9 cellular contexts compared by ENCODE assay signal in genomic region chr14:97177016-97177415, GRCh38.
DNase-seq lines count a peak whose midpoint lies in the region; ATAC-seq, FAIRE-seq and TF ChIP-seq lines count a peak whose summit lies in the region.
"Had no signal": no experiment of that assay in that cellular context is flagged by ENCODE, and none has a peak within 500 bp of the region (broad histone marks: within the 10 kb centered on the region; RNA-seq: fewer than 3 reads in every experiment).

No MANE protein-coding gene starts in this region.

- intact Hi-C loops in GM12878 (cut with micrococcal nuclease; ENCODE audit: unreplicated experiment), result loop anchor here (5.0 to 10.0 kb wide), 2 partner anchors 95 to 208 kb away; no protein-coding TSS in a partner anchor
- intact Hi-C loops in vagina (cut with DNase I), result no loop called here
- intact Hi-C loops in thyroid gland (cut with DNase I), result no loop called here

- peak; percentile 53 for TF ChIP-seq RAD21 in GM12878 (IDR thresholded peaks at IDR 0.05; ENCODE audit: insufficient read depth, low read depth, low read length)

- DNase-seq in AG09309 (ENCODE audit: low read depth) (no peak), GM13976 (ENCODE audit: low spot score) (peak; percentile 18), NCI-H524 treated with DMSO at 0.1 percent for 48 hours (lab: John Stamatoyannopoulos, UW) (peak; percentile 44), GM12878 (ENCODE audit: low read depth, low spot score) (no peak), vagina (ENCODE audit: extremely low spot score in 2 of 2) (no peak), osteocyte (ENCODE audit: extremely low spot score, unreplicated experiment) (no peak), thyroid gland (no peak)

- TF ChIP-seq POLR2A in GM12878 (IDR thresholded peaks at IDR 0.05; ENCODE audit: low read depth, low read length) (no peak), vagina (IDR thresholded peaks at IDR 0.05) (no peak), thyroid gland (IDR thresholded peaks at IDR 0.05) (no peak)

- in situ Hi-C loops in GM13976 (cut with MboI; ENCODE audit: low sequenced_read_pairs, unreplicated experiment), result no loop called here
- in situ Hi-C loops in GM12878 (cut with MboI), result no loop called here

- no peak overlapping the region for H3K4me2 ChIP-seq in GM12878 (ENCODE audit: control insufficient read depth, insufficient read depth)

- no peak overlapping the region for H3K4me3 Mint-ChIP-seq in osteocyte (ENCODE audit: unreplicated experiment)

- H3K36me3 Mint-ChIP-seq in osteocyte (ENCODE audit: unreplicated experiment), result no peaks in the 10 kb centered on the region

- H3K9ac ChIP-seq in GM12878 (ENCODE audit: control insufficient read depth, insufficient read depth, low read length), result no peak overlapping the region

- H3K9me3 Mint-ChIP-seq in osteocyte (ENCODE audit: unreplicated experiment), result peaks cover 6% of the 10 kb centered on the region

- ATAC-seq in GM12878 (peak; percentile 82), HG02973 (IDR thresholded peaks at IDR 0.05; ENCODE audit: unreplicated experiment) (no peak)

- POLR2A ChIA-PET in GM12878 (lab: Charles Lee), result no interaction called here

- TF ChIP-seq CTCF in AG09309 (IDR thresholded peaks at IDR 0.05; ENCODE audit: control insufficient read depth, insufficient read depth, low read depth, low read length, missing control alignments) (peak; percentile 14), GM13976 (IDR thresholded peaks at IDR 0.05; ENCODE audit: borderline replicate concordance, control extremely low read depth, extremely low read depth, insufficient read depth, missing control alignments) (peak; percentile 30), GM12878 (IDR thresholded peaks at IDR 0.05 in 2 of 3, conservative IDR thresholded peaks at IDR 0.05 in 1 of 3; ENCODE audit: control insufficient read depth in 2 of 3, extremely low read depth in 1 of 3, insufficient read depth in 1 of 3, low read depth in 3 of 3, low read length in 3 of 3) (peak; percentile 8 to 41 (median 27); a peak in 3 of 6 replicates), vagina (IDR thresholded peaks at IDR 0.05) (no peak), osteocyte (IDR thresholded peaks at IDR 0.05) (no peak), thyroid gland (IDR thresholded peaks at IDR 0.05) (no peak)

- under 1% methylated on average over 6 of the region's 6 CpGs for WGBS in GM12878 (ENCODE audit: insufficient coverage, insufficient replicate concordance, low lambda C conversion rate, missing lambda C conversion rate)
- WGBS in thyroid gland, 2 donors, result 60 to 65% methylated on average over 6 of the region's 6 CpGs

- no peaks in the 10 kb centered on the region for H4K20me1 ChIP-seq in GM12878 (ENCODE audit: control insufficient read depth, insufficient read depth)

- peaks cover 4% of the 10 kb centered on the region; the same call in 1 of the 2 replicates for H3K4me1 ChIP-seq in GM12878 (ENCODE audit: control insufficient read depth, insufficient read depth, low read length)
- no peaks in the 10 kb centered on the region for H3K4me1 ChIP-seq in vagina
- H3K4me1 ChIP-seq in thyroid gland, result no peaks in the 10 kb centered on the region
- H3K4me1 ChIP-seq: adrenal gland had no signal

- no peaks in the 10 kb centered on the region for H3K36me3 ChIP-seq in GM12878 (ENCODE audit: control insufficient read depth in 2 of 2, insufficient read depth in 2 of 2, low read length in 1 of 2)
- no peaks in the 10 kb centered on the region for H3K36me3 ChIP-seq in vagina
- no peaks in the 10 kb centered on the region for H3K36me3 ChIP-seq in thyroid gland
- H3K36me3 ChIP-seq: adrenal gland had no signal

- H3K79me2 ChIP-seq in GM12878 (ENCODE audit: control insufficient read depth, insufficient read depth, low read length), result no peaks in the 10 kb centered on the region

- peaks cover 4% of the 10 kb centered on the region; the same call in 2 of the 3 replicates for H3K9me3 ChIP-seq in GM12878 (replicated peaks; ENCODE audit: control insufficient read depth, insufficient read depth, low read length)
- H3K9me3 ChIP-seq in vagina, result no peaks in the 10 kb centered on the region
- H3K9me3 ChIP-seq in thyroid gland, result no peaks in the 10 kb centered on the region
- H3K9me3 ChIP-seq: adrenal gland had no signal

- no peak overlapping the region for H2AFZ ChIP-seq in GM12878 (ENCODE audit: control insufficient read depth, low read depth, low read length)

- H3K27me3 Mint-ChIP-seq in osteocyte (ENCODE audit: unreplicated experiment), result no peaks in the 10 kb centered on the region

- H3K27ac ChIP-seq in GM12878 (ENCODE audit: control insufficient read depth, insufficient read depth) (no peak overlapping the region), vagina (no peak overlapping the region), thyroid gland (no peak overlapping the region)
- H3K27ac ChIP-seq: adrenal gland had no signal

- SMC1A ChIA-PET in GM12878 (lab: Charles Lee; ENCODE audit: uncharacterized antibody, unreplicated experiment), result interaction anchor here (0.7 to 1.7 kb wide), 5 partner anchors 37 to 409 kb away, joined by 3 to 4 read pairs (median 3); no protein-coding TSS in a partner anchor

- BruUV-seq in GM12878 (replicated peaks; lab: Mats Ljungman, UMichigan), result no TSS peak

- H3K27me3 ChIP-seq in GM12878 (replicated peaks in 1 of 2; ENCODE audit: control insufficient read depth in 2 of 2, insufficient read depth in 2 of 2, low read length in 1 of 2) (no peaks in the 10 kb centered on the region), vagina (no peaks in the 10 kb centered on the region), thyroid gland (no peaks in the 10 kb centered on the region)
- H3K27me3 ChIP-seq: adrenal gland had no signal

- CTCF ChIA-PET in GM12878 (lab: Yijun Ruan, JAX), result interaction anchor here (0.6 to 1.8 kb wide), 6 partner anchors 8 to 688 kb away, joined by 3 to 5 read pairs (median 4); no protein-coding TSS in a partner anchor

- no peak for FAIRE-seq in GM12878 (lab: Jason Lieb, UNC)

- TF ChIP-seq EP300 in GM12878 (IDR thresholded peaks at IDR 0.05; ENCODE audit: borderline replicate concordance in 1 of 2, control insufficient read depth in 1 of 2, low read depth in 2 of 2, low read length in 2 of 2), result no peak

- RAD21 ChIA-PET in GM12878 (lab: Charles Lee; ENCODE audit: unreplicated experiment), result interaction anchor here (1.0 to 1.4 kb wide), 3 partner anchors 12 to 211 kb away, joined by 3 read pairs; no protein-coding TSS in a partner anchor

- no peaks in the 10 kb centered on the region for H3K4me1 Mint-ChIP-seq in osteocyte (ENCODE audit: unreplicated experiment)

- H3K4me3 ChIP-seq in AG09309 (ENCODE audit: control insufficient read depth, low read depth, low read length) (no peak overlapping the region), GM12878 (no peak overlapping the region), vagina (no peak overlapping the region), thyroid gland (replicated peaks in 1 of 3) (no peak overlapping the region)
- H3K4me3 ChIP-seq: adrenal gland had no signal

- no peak overlapping the region for H3K27ac Mint-ChIP-seq in osteocyte (ENCODE audit: unreplicated experiment)

TF ChIP-seq in GM12878, 131 proteins besides CTCF, POLR2A, EP300 and RAD21:
- TF ChIP-seq POLR2AphosphoS5 (IDR thresholded peaks at IDR 0.05; ENCODE audit: low read length) (no peak), SMC3 (IDR thresholded peaks at IDR 0.05; ENCODE audit: borderline replicate concordance, low read length) (peak; percentile 46)
TF ChIP-seq in GM12878: peak in this region for 1.

Comparison
In these comparisons a context has a peak if more than half of its experiments do, and no peak if none do; other contexts are left out.
1. DNase-seq: peak in GM13976 (single experiment) and NCI-H524 treated with DMSO at 0.1 percent for 48 hours (single experiment); none in AG09309 (single experiment), GM12878 (single experiment), vagina (0 of 2), osteocyte (single experiment) and thyroid gland (0 of 2).
2. CTCF ChIP-seq: peak in AG09309 (single experiment), GM13976 (single experiment) and GM12878 (3 of 3); none in vagina (0 of 3), osteocyte (single experiment) and thyroid gland (0 of 6).